8 cellular contexts compared by ENCODE assay signal in genomic region chr16:85010931-85011845, GRCh38. TPM values are rescaled to one million over a fixed set of nuclear protein-coding genes. Genes with fewer than 3 reads are reported as not detected.
DNase-seq lines count a peak whose midpoint lies in the region; ATAC-seq and TF ChIP-seq lines count a peak whose summit lies in the region.

TSS of gene ZDHHC7 (minus strand) at chr16:85011535. CDS start at chr16:84990618, 20,917 bp downstream.

- H3K9me3 Mint-ChIP-seq in activated CD4-positive, alpha-beta T cell treated with anti-CD3 and anti-CD28 coated beads for 36 hours (ENCODE audit: low read depth) = no peaks in the 10 kb centered on the region

- H3K27ac Mint-ChIP-seq in activated CD4-positive, alpha-beta T cell treated with anti-CD3 and anti-CD28 coated beads for 36 hours = peak within 1 kb of the TSS; percentile 98

- intact Hi-C loops in activated CD4-positive, alpha-beta T cell treated with anti-CD3 and anti-CD28 coated beads for 36 hours (cut with DNase I, micrococcal nuclease) = loop anchor here (1.0 to 5.0 kb wide), 5 partner anchors 16 to 75 kb away; partner anchors contain the start of gene KIAA0513 (in 1 of the 2)

- POLR2A ChIA-PET in activated CD4-positive, alpha-beta T cell treated with anti-CD3 and anti-CD28 coated beads for 36 hours (lab: Charles Lee) = interaction anchor here (0.6 to 1.7 kb wide), 4 partner anchors 16 to 75 kb away, joined by 3 to 4 read pairs (median 4); partner anchors contain the start of gene KIAA0513

- TF ChIP-seq CTCF in choroid plexus epithelial cell (conservative IDR thresholded peaks at IDR 0.05; ENCODE audit: low read depth, low read length) = peak; percentile 27

- H3K4me3 ChIP-seq in choroid plexus epithelial cell (ENCODE audit: low read depth, low read length) = peak within 1 kb of the TSS; percentile 89

- H3K27me3 Mint-ChIP-seq in activated CD4-positive, alpha-beta T cell treated with anti-CD3 and anti-CD28 coated beads for 36 hours = no peaks in the 10 kb centered on the region

- CTCF ChIA-PET in activated CD4-positive, alpha-beta T cell treated with anti-CD3 and anti-CD28 coated beads for 36 hours (lab: Charles Lee) = interaction anchor here (0.7 to 4.8 kb wide), 9 partner anchors 9 to 257 kb away, joined by 3 to 37 read pairs (median 4); partner anchors contain the start of gene KIAA0513

- ATAC-seq in GM18870 (IDR thresholded peaks at IDR 0.05; ENCODE audit: unreplicated experiment) = peak; percentile 58
- peak; percentile 92 for ATAC-seq in HG03108 (IDR thresholded peaks at IDR 0.05; ENCODE audit: unreplicated experiment)
- ATAC-seq in activated CD4-positive, alpha-beta T cell treated with anti-CD3 and anti-CD28 coated beads for 36 hours = peak; percentile 95

- no peaks in the 10 kb centered on the region for H3K27me3 ChIP-seq in layer of hippocampus (ENCODE audit: control insufficient read depth, insufficient read depth, low read length)

- H3K4me1 Mint-ChIP-seq in activated CD4-positive, alpha-beta T cell treated with anti-CD3 and anti-CD28 coated beads for 36 hours = peaks cover 30% of the 10 kb centered on the region

- DNase-seq in AG08396 (ENCODE audit: low spot score) (peak; percentile 91), NCI-H460 (ENCODE audit: extremely low read depth, low read depth) (peak; percentile 62), choroid plexus epithelial cell (ENCODE audit: low read depth) (peak; percentile 87)
- DNase-seq in activated CD4-positive, alpha-beta T cell treated with anti-CD3 and anti-CD28 coated beads for 36 hours = peak; percentile 92
- DNase-seq in stimulated activated CD4-positive, alpha-beta T cell treated with anti-CD3 and anti-CD28 coated beads, Interleukin-1b, Interleukin-23, amount 100 ng/mL, for 4 hours (ENCODE audit: low read depth in 2 of 2) = peak; percentile 79 to 82

- H3K27ac ChIP-seq in layer of hippocampus (ENCODE audit: low read depth, low read length) = peak within 1 kb of the TSS; percentile 98

- peaks cover 6% of the 10 kb centered on the region for H3K36me3 Mint-ChIP-seq in activated CD4-positive, alpha-beta T cell treated with anti-CD3 and anti-CD28 coated beads for 36 hours (ENCODE audit: low read depth)

- H3K4me3 Mint-ChIP-seq in activated CD4-positive, alpha-beta T cell treated with anti-CD3 and anti-CD28 coated beads for 36 hours = peak within 1 kb of the TSS; percentile 89

RNA-seq across cellular contexts. Expression of gene ZDHHC7, which starts in this region (rescaled TPM):
- 50.4 and 57.4 TPM in 2 replicates for total RNA-seq in NCI-H460 (2014; rRNA removed; shearing (Covaris generic))
- polyA plus RNA-seq in NCI-H460 (2014; cell fraction: nucleus; rRNA removed) = 33.6 and 47.9 TPM in 2 replicates
- 10 to 100 TPM; 25.1 to 27.8 TPM for total RNA-seq in activated CD4-positive, alpha-beta T cell treated with anti-CD3 and anti-CD28 coated beads for 36 hours

Comparison
In these comparisons a context has a peak if more than half of its experiments do, and no peak if none do; other contexts are left out.
1. Peak in every context shown above with its lines: DNase-seq, ATAC-seq, H3K4me3 ChIP-seq and H3K27ac ChIP-seq.